8 cellular contexts compared by ENCODE assay signal in the genomic region with DNA sequence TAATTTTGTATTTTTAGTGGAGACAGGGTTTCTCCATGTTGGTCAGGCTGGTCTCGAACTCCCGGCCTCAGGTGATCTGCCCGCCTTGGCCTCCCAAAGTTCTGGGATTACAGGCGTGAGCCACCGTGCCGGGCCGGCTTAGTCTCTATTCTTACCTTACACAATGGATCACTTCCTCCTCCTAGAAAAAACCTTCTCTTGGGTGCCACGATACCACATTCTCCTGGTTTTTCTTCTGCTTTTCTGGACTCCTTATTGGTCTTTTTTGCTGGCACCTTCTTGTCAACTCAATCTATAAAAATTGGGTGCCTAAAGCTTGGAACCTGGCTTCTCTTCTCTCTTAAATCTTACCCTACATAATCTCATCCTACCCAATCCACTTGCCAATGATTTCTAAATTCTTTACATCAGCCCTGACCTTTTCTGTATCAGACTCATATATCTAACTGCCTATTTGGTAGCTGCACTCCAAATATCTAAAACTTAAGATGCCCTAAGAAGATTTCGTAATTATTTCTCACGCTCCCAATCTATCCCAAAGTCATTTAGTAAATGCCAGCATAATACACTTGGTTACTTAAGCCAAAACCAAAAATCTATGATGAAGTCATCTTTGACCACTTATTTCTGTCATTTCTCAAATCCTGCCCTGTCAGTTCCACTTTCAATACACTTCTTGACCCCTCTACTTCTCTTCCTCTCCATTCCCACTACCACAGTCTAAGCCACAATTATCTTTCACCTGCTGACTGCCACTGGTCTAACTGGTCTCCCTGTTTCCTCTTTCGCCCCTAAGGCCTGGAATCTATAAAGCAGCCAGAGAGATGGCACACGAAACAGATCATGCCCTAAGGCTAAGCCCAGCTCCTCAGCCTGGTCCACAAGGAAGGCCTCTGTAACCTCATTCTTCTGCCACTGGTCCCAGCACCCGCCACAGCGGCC. TPM values are rescaled to one million over a fixed set of nuclear protein-coding genes. Genes with fewer than 3 reads are reported as not detected.
DNase-seq lines count a peak whose midpoint lies in the region; ATAC-seq and TF ChIP-seq lines count a peak whose summit lies in the region.

No MANE protein-coding gene starts in this region.

- peak overlapping the region; percentile 96 for H3K27ac Mint-ChIP-seq in activated naive CD4-positive, alpha-beta T cell treated with anti-CD3 and anti-CD28 coated beads, Interleukin-2, amount 10 ng/mL, durations not matched to agents 7 days and 5 days

- in situ Hi-C loops in G401 (cut with HindIII; ENCODE audit: low sequenced_read_pairs): no loop called here

- H3K4me3 Mint-ChIP-seq in activated naive CD4-positive, alpha-beta T cell treated with anti-CD3 and anti-CD28 coated beads, Interleukin-2, amount 10 ng/mL, durations not matched to agents 7 days and 5 days: peak overlapping the region; percentile 96

- no peaks in the 10 kb centered on the region for H3K27me3 Mint-ChIP-seq in activated naive CD4-positive, alpha-beta T cell treated with anti-CD3 and anti-CD28 coated beads, Interleukin-2, amount 10 ng/mL, durations not matched to agents 7 days and 5 days

- DNase-seq in activated naive CD4-positive, alpha-beta T cell treated with anti-CD3 and anti-CD28 coated beads, Interleukin-2, amount 10 ng/mL, durations not matched to agents 7 days and 5 days: no peak
- DNase-seq in activated naive CD4-positive, alpha-beta T cell treated with anti-CD3 and anti-CD28 coated beads, Interleukin-2, amount 50 U/mL, for 16 hours: no peak
- no peak for DNase-seq in MG63
- no peak for DNase-seq in coronary artery (ENCODE audit: low spot score)
- no peak for DNase-seq in G401 (ENCODE audit: low spot score)
- DNase-seq in activated effector memory CD4-positive, alpha-beta T cell treated with anti-CD3 and anti-CD28 coated beads, Interleukin-2, amount 50 U/mL, for 16 hours: no peak

- H3K9me3 ChIP-seq in MG63: no peaks in the 10 kb centered on the region
- H3K9me3 ChIP-seq in neuron (ENCODE audit: low read length): no peaks in the 10 kb centered on the region

- no peaks in the 10 kb centered on the region for H3K9me3 Mint-ChIP-seq in activated naive CD4-positive, alpha-beta T cell treated with anti-CD3 and anti-CD28 coated beads, Interleukin-2, amount 10 ng/mL, durations not matched to agents 7 days and 5 days

- H3K4me1 Mint-ChIP-seq in activated naive CD4-positive, alpha-beta T cell treated with anti-CD3 and anti-CD28 coated beads, Interleukin-2, amount 10 ng/mL, durations not matched to agents 7 days and 5 days: peaks cover 80% of the 10 kb centered on the region

- CTCF ChIA-PET in activated naive CD4-positive, alpha-beta T cell treated with anti-CD3 and anti-CD28 coated beads, Interleukin-2, amount 10 ng/mL, durations not matched to agents 7 days and 5 days (lab: Charles Lee): interaction anchor here (0.9 to 1.3 kb wide), 2 partner anchors 17 to 37 kb away, joined by 3 to 4 read pairs; no protein-coding TSS in a partner anchor

- H3K4me1 ChIP-seq in neuron (ENCODE audit: insufficient read depth, low read length): peaks cover 15% of the 10 kb centered on the region

- ATAC-seq in GM18873 (IDR thresholded peaks at IDR 0.05; ENCODE audit: low FRiP score, unreplicated experiment): no peak

- H3K27me3 ChIP-seq in MG63 (no peaks in the 10 kb centered on the region), neuron (ENCODE audit: insufficient read depth, low read length) (no peaks in the 10 kb centered on the region)

- no peak for TF ChIP-seq CTCF in coronary artery (IDR thresholded peaks at IDR 0.05)

- H3K27ac ChIP-seq in coronary artery: peak overlapping the region; percentile 97 to 98

- H3K4me3 ChIP-seq in MG63 (peak overlapping the region; percentile 97), coronary artery (peak overlapping the region; percentile 97), neuron (ENCODE audit: low read length) (peak overlapping the region; percentile 99)

- peak overlapping the region; percentile 94 for H2AFZ ChIP-seq in neuron (ENCODE audit: low read depth, low read length)

- H3K36me3 ChIP-seq in MG63 (peaks cover 48% of the 10 kb centered on the region), neuron (ENCODE audit: insufficient read depth, low read length) (peaks cover 42% of the 10 kb centered on the region)

- peaks cover 63% of the 10 kb centered on the region for H3K36me3 Mint-ChIP-seq in activated naive CD4-positive, alpha-beta T cell treated with anti-CD3 and anti-CD28 coated beads, Interleukin-2, amount 10 ng/mL, durations not matched to agents 7 days and 5 days

RNA-seq across cellular contexts. Expression of a gene that starts 43.2 kb away (rescaled TPM):
- total RNA-seq in MG63 (2014; rRNA removed; shearing (Covaris generic); ENCODE audit: low replicate concordance): 29.5 and 41.7 TPM in 2 replicates
- total RNA-seq in G401 (2014; rRNA removed; shearing (Covaris generic)): 18.7 and 45.5 TPM in 2 replicates

RNA-seq across cellular contexts. Expression of a gene that starts 54.9 kb away (rescaled TPM):
- not detected in 2 replicates for total RNA-seq in MG63 (2014; rRNA removed; shearing (Covaris generic); ENCODE audit: low replicate concordance)
- total RNA-seq in G401 (2014; rRNA removed; shearing (Covaris generic)): not detected in 2 replicates
